ENCODE assay signal across 10 cellular contexts in the genomic region with DNA sequence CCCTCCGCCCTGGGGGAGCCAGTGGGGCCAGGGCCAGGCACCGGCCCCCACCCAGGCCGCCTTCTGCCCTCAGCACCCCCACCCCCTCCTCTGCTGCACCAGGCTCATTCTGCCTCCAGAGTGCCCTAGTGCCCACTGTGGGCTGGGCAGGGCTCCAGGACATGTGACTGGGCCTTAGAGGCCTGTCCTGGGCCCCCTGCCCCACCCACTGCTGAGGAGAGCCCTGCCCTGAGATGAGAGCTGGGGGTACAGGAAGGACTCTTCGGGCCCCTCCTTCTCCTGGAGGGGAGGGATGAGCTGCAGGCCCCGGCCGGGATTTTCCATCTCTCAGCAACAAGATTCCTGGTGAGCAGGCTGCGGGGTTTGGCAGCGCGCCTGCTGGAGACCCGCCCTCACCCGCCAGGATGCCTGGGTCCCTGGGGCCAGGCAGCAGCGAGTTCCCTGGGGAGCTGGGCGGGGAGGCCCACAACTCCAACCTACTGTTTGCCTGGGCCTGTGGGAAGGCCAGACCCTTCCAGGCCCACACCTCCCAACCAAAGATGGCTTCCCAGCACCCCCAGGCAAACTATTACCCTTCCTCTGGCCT. TPM values are rescaled to one million over a fixed set of nuclear protein-coding genes. Genes with fewer than 3 reads are reported as not detected.
DNase-seq lines count a peak whose midpoint lies in the region; ATAC-seq and TF ChIP-seq lines count a peak whose summit lies in the region.
"Had no signal": no experiment of that assay in that cellular context is flagged by ENCODE, and none has a peak within 500 bp of the region (broad histone marks: within the 10 kb centered on the region; RNA-seq: fewer than 3 reads in every experiment).

No MANE protein-coding gene starts in this region.

- H3K9ac ChIP-seq in mammary epithelial cell (ENCODE audit: insufficient read depth, low read length), result no peak overlapping the region

- no peak overlapping the region for H3K27ac ChIP-seq in mammary epithelial cell (ENCODE audit: insufficient read depth, low read depth, low read length)
- peak overlapping the region; percentile 59 for H3K27ac ChIP-seq in caudate nucleus (ENCODE audit: low read depth, low read length)
- H3K27ac ChIP-seq in vagina, result peak overlapping the region; percentile 97

- no peak overlapping the region for H3K27ac Mint-ChIP-seq in MCF 10A (ENCODE audit: low read depth, unreplicated experiment)
- H3K27ac Mint-ChIP-seq in glutamatergic neuron (ENCODE audit: unreplicated experiment), result no peak overlapping the region
- H3K27ac Mint-ChIP-seq: CD8-positive, alpha-beta memory T cell had no signal

- dilution Hi-C loops in mammary epithelial cell (cut with HindIII; ENCODE audit: low sequenced_read_pairs), result loop anchor here (5.0 kb wide), 1 partner anchor 43 kb away; no protein-coding TSS in a partner anchor

- H3K9me3 ChIP-seq in mammary epithelial cell (replicated peaks; ENCODE audit: insufficient read depth, low read length) (no peaks in the 10 kb centered on the region), vagina (no peaks in the 10 kb centered on the region)

- H3K4me3 Mint-ChIP-seq in MCF 10A (ENCODE audit: unreplicated experiment) (no peak overlapping the region), glutamatergic neuron (ENCODE audit: unreplicated experiment) (no peak overlapping the region)
- H3K4me3 Mint-ChIP-seq: CD8-positive, alpha-beta memory T cell had no signal

- H3K79me2 ChIP-seq in mammary epithelial cell (ENCODE audit: insufficient read depth, low read length), result peaks cover 100% of the 10 kb centered on the region

- no TSS peak for BruUV-seq in MCF 10A (replicated peaks; lab: Mats Ljungman, UMichigan)
- no TSS peak for BruUV-seq in mammary epithelial cell (replicated peaks; lab: Mats Ljungman, UMichigan)

- H3K4me1 ChIP-seq in mammary epithelial cell (ENCODE audit: insufficient read depth, low read length) (peaks cover 41% of the 10 kb centered on the region), vagina (peaks cover 73% of the 10 kb centered on the region)

- H3K36me3 ChIP-seq in mammary epithelial cell (ENCODE audit: insufficient read depth, low read length), result peaks cover 6% of the 10 kb centered on the region
- no peaks in the 10 kb centered on the region for H3K36me3 ChIP-seq in vagina

- H2AFZ ChIP-seq in mammary epithelial cell (ENCODE audit: low read depth, low read length), result no peak overlapping the region

- ATAC-seq in HG02973 (IDR thresholded peaks at IDR 0.05; ENCODE audit: unreplicated experiment) (no peak), GM18873 (IDR thresholded peaks at IDR 0.05; ENCODE audit: low FRiP score, unreplicated experiment) (no peak)

- no peak overlapping the region for H3K4me2 ChIP-seq in mammary epithelial cell (ENCODE audit: insufficient read depth, low read depth, low read length)

- CTCF ChIA-PET in MCF 10A (lab: Yijun Ruan, JAX), result interaction anchor here (0.6 to 4.5 kb wide), 3 partner anchors 21 to 1162 kb away, joined by 3 to 18 read pairs (median 4); no protein-coding TSS in a partner anchor
- CTCF ChIA-PET in mammary epithelial cell (lab: Charles Lee; ENCODE audit: low non-redundant PET), result no interaction called here

- H4K20me1 ChIP-seq in mammary epithelial cell (ENCODE audit: insufficient read depth, low read length), result peaks cover 3% of the 10 kb centered on the region

- no peak for TF ChIP-seq POLR2A in vagina (IDR thresholded peaks at IDR 0.05)

- H3K36me3 Mint-ChIP-seq in MCF 10A (ENCODE audit: insufficient read depth, unreplicated experiment) (peaks cover 10% of the 10 kb centered on the region), glutamatergic neuron (ENCODE audit: unreplicated experiment) (no peaks in the 10 kb centered on the region)

- intact Hi-C loops in MCF 10A (cut with micrococcal nuclease), result no loop called here
- intact Hi-C loops in mammary epithelial cell (cut with micrococcal nuclease), result no loop called here
- intact Hi-C loops in vagina (cut with DNase I), result no loop called here

- DNase-seq in MCF 10A (ENCODE audit: unreplicated experiment), result peak; percentile 28
- DNase-seq in mammary epithelial cell, result no peak
- peak in 11 of 61 donors; percentile 10 to 80 (median 41) for DNase-seq in caudate nucleus (lab: John Stamatoyannopoulos, UW)
- peak; percentile 36 to 50 for DNase-seq in lung microvascular endothelial cell (ENCODE audit: low read depth in 2 of 2)
- no peak for DNase-seq in vagina (ENCODE audit: extremely low spot score in 2 of 2)
- DNase-seq in glutamatergic neuron, result no peak
- DNase-seq: activated naive CD4-positive, alpha-beta T cell treated with anti-CD3 and anti-CD28 coated beads, Interleukin-2, amount 50 U/mL, for 16 hours; CD8-positive, alpha-beta memory T cell had no signal

- H3K9me3 Mint-ChIP-seq in MCF 10A (ENCODE audit: unreplicated experiment), result no peaks in the 10 kb centered on the region
- H3K9me3 Mint-ChIP-seq in glutamatergic neuron (ENCODE audit: unreplicated experiment), result peaks cover 8% of the 10 kb centered on the region
- H3K9me3 Mint-ChIP-seq: CD8-positive, alpha-beta memory T cell had no signal

- POLR2A ChIA-PET in MCF 10A (lab: Yijun Ruan, JAX), result interaction anchor here (0.5 to 2.3 kb wide), 8 partner anchors 12 to 1027 kb away, joined by 3 to 9 read pairs (median 4); no protein-coding TSS in a partner anchor

- no peaks in the 10 kb centered on the region for H3K27me3 Mint-ChIP-seq in MCF 10A (ENCODE audit: insufficient read depth, unreplicated experiment)
- H3K27me3 Mint-ChIP-seq in glutamatergic neuron (ENCODE audit: unreplicated experiment), result peaks cover 5% of the 10 kb centered on the region
- H3K27me3 Mint-ChIP-seq: CD8-positive, alpha-beta memory T cell had no signal

- in situ Hi-C loops in mammary epithelial cell (cut with MboI; ENCODE audit: low sequenced_read_pairs in 2 of 2), result no loop called here

- TF ChIP-seq CTCF in MCF 10A (IDR thresholded peaks at IDR 0.05; ENCODE audit: unreplicated experiment), result no peak
- TF ChIP-seq CTCF in mammary epithelial cell (conservative IDR thresholded peaks at IDR 0.05 in 1 of 2, IDR thresholded peaks at IDR 0.05 in 1 of 2; ENCODE audit: extremely low read depth in 1 of 2, insufficient read depth in 1 of 2, low read depth in 1 of 2, low read length in 2 of 2), result no peak
- no peak for TF ChIP-seq CTCF in vagina (IDR thresholded peaks at IDR 0.05)
- no peak for TF ChIP-seq CTCF in glutamatergic neuron (IDR thresholded peaks at IDR 0.05; ENCODE audit: partially characterized antibody, unreplicated experiment)

- WGBS in mammary epithelial cell (ENCODE audit: low coverage, missing lambda C conversion rate), result 21% methylated on average over 9 of the region's 13 CpGs

- peaks cover 10% of the 10 kb centered on the region for H3K4me1 Mint-ChIP-seq in MCF 10A (ENCODE audit: insufficient read depth, unreplicated experiment)
- peaks cover 26% of the 10 kb centered on the region for H3K4me1 Mint-ChIP-seq in glutamatergic neuron (ENCODE audit: low read depth, unreplicated experiment)
- H3K4me1 Mint-ChIP-seq: CD8-positive, alpha-beta memory T cell had no signal

- no peaks in the 10 kb centered on the region for H3K27me3 ChIP-seq in mammary epithelial cell (ENCODE audit: insufficient read depth, low read length)
- H3K27me3 ChIP-seq in vagina, result no peaks in the 10 kb centered on the region

- H3K4me3 ChIP-seq in mammary epithelial cell (replicated peaks in 1 of 3; ENCODE audit: insufficient read depth in 1 of 3, low read depth in 2 of 3, low read length in 3 of 3) (no peak overlapping the region), vagina (no peak overlapping the region)

RNA-seq across cellular contexts. Expression of a gene that starts 14.0 kb away (rescaled TPM):
- total RNA-seq in MCF 10A (2022) (18.4 and 25.2 TPM in 2 replicates), mammary epithelial cell (10 to 100 TPM; 35.3 to 51.8 TPM), lung microvascular endothelial cell (5.0 and 6.7 TPM in 2 replicates), vagina (62.4 TPM), glutamatergic neuron (ENCODE audit: unreplicated experiment) (131 TPM)
- 8.0 TPM for polyA plus RNA-seq in mammary epithelial cell
- 21.4 TPM for polyA minus RNA-seq in mammary epithelial cell

RNA-seq across cellular contexts. Expression of a gene that starts 45.1 kb away (rescaled TPM):
- total RNA-seq in MCF 10A (2022) (not detected in 2 replicates), mammary epithelial cell (under 1 TPM; 0.50 to 0.56 TPM), lung microvascular endothelial cell (under 0.01 and 0.20 TPM in 2 replicates), vagina (18.4 TPM), glutamatergic neuron (ENCODE audit: unreplicated experiment) (not detected)
- polyA plus RNA-seq in mammary epithelial cell, result 0.06 TPM
- not detected for polyA minus RNA-seq in mammary epithelial cell

Comparison
In these comparisons a context has a peak if more than half of its experiments do, and no peak if none do; other contexts are left out.
1. DNase-seq: peak in MCF 10A (single experiment) and lung microvascular endothelial cell (2 of 2); none in mammary epithelial cell (single experiment), vagina (0 of 2) and glutamatergic neuron (single experiment).
2. RNA of a gene that starts 45.1 kb away (total RNA-seq): 18.4 TPM in vagina (single experiment); 0.50 to 0.56 TPM in mammary epithelial cell, under 0.01 to 0.20 TPM in lung microvascular endothelial cell, not detected in MCF 10A and not detected in glutamatergic neuron (single experiment); every median in the first group is over 10 times any median in the second.